8 cellular contexts compared by ENCODE assay signal in the genomic region with DNA sequence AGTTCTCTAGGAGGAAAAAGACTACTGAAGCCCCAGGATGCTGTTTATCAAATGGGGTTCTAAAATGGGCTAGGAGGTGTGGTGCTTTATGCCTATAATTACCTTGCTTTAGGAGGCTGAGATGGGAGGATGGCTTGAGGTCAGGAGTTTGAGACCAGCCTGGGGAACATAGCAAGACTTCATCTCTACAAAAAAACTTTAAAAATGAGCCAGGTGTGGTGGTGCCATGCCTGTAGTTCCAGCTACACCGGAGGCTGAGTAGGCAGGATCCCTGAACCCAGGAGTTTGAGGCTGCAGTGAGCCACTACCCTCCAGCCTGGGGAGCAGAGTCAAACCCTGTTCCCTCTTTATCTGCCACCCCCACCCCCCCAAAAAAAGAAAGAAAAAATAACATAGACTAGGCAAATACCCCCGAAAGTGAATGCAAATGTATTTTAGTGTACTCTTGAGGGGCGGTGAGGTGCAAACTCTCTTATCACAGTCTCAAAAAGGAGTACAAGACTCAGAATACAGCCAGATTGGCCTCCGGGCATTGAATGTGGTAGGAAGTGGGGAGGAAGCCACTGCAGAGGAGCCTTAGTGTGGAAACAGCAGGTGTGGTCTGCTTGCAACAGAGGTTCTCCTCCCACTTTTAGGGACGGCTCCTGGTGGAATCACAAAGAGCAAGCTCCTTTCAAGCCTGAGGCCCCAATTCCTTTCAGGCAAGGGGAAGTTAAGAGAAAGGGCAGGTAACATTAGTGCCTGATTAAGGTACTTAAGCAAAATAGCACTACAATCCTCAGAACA. TPM values are rescaled to one million over a fixed set of nuclear protein-coding genes. Genes with fewer than 3 reads are reported as not detected.
DNase-seq lines count a peak whose midpoint lies in the region; ATAC-seq and TF ChIP-seq lines count a peak whose summit lies in the region.

No MANE protein-coding gene starts in this region.

- peak overlapping the region; percentile 45 for H3K27ac ChIP-seq in SU-DHL-6 (ENCODE audit: low read depth, low read length)

- ATAC-seq in HG02763 (IDR thresholded peaks at IDR 0.05; ENCODE audit: unreplicated experiment) = peak; percentile 41
- peak; percentile 70 to 71 for ATAC-seq in natural killer cell treated with Interleukin-12 subunit alpha and Interleukin-12 subunit beta and Interleukin-15 and Interleukin-18, amount 100 ng/mL, for 72 hours

- H4K20me1 ChIP-seq in SU-DHL-6 (ENCODE audit: low read depth, low read length) = no peaks in the 10 kb centered on the region

- peak overlapping the region; percentile 87 to 95 for H3K27ac Mint-ChIP-seq in natural killer cell treated with Interleukin-12 subunit alpha and Interleukin-12 subunit beta and Interleukin-15 and Interleukin-18, amount 100 ng/mL, for 72 hours

- H3K4me2 ChIP-seq in SU-DHL-6 (ENCODE audit: low read depth, low read length, poor library complexity, severe bottlenecking) = peak overlapping the region; percentile 61

- H3K9me2 ChIP-seq in SU-DHL-6 (replicated peaks; ENCODE audit: insufficient read depth, low read length) = no peaks in the 10 kb centered on the region

- no peaks in the 10 kb centered on the region for H3K9me3 ChIP-seq in SU-DHL-6 (ENCODE audit: insufficient read depth, low read length)

- peak overlapping the region; percentile 90 for H3K4me3 Mint-ChIP-seq in natural killer cell treated with Interleukin-12 subunit alpha and Interleukin-12 subunit beta and Interleukin-15 and Interleukin-18, amount 100 ng/mL, for 72 hours

- TF ChIP-seq CTCF in SU-DHL-6 (IDR thresholded peaks at IDR 0.05; ENCODE audit: insufficient read depth, low read length, poor library complexity, severe bottlenecking) = no peak

- no peaks in the 10 kb centered on the region for H3K36me3 ChIP-seq in SU-DHL-6 (ENCODE audit: low read length)

- peaks cover 10% of the 10 kb centered on the region; the same call in 1 of the 2 replicates for H3F3A ChIP-seq in SU-DHL-6 (ENCODE audit: insufficient read depth)

- H3K36me3 Mint-ChIP-seq in natural killer cell treated with Interleukin-12 subunit alpha and Interleukin-12 subunit beta and Interleukin-15 and Interleukin-18, amount 100 ng/mL, for 72 hours = no peaks in the 10 kb centered on the region

- peak; percentile 88 for DNase-seq in GF-D8 (lab: John Stamatoyannopoulos, UW)
- peak; percentile 54 for DNase-seq in central memory CD4-positive, alpha-beta T cell
- DNase-seq in natural killer cell treated with Interleukin-12 subunit alpha and Interleukin-12 subunit beta and Interleukin-15 and Interleukin-18, amount 100 ng/mL, for 72 hours (ENCODE audit: low spot score) = peak; percentile 64
- no peak for DNase-seq in NCI-H1436 treated with DMSO at 0.1 percent for 48 hours (lab: John Stamatoyannopoulos, UW)
- DNase-seq in NCI-H774 (lab: John Stamatoyannopoulos, UW) = no peak
- DNase-seq in NCI-H2171 (lab: John Stamatoyannopoulos, UW) = no peak

- peaks cover 31 to 35% of the 10 kb centered on the region in 2 donors for H3K4me1 Mint-ChIP-seq in natural killer cell treated with Interleukin-12 subunit alpha and Interleukin-12 subunit beta and Interleukin-15 and Interleukin-18, amount 100 ng/mL, for 72 hours (ENCODE audit: low read depth in 2 of 2)

- no peaks in the 10 kb centered on the region for H3K9me3 Mint-ChIP-seq in natural killer cell treated with Interleukin-12 subunit alpha and Interleukin-12 subunit beta and Interleukin-15 and Interleukin-18, amount 100 ng/mL, for 72 hours

- no peaks in the 10 kb centered on the region for H3K79me2 ChIP-seq in SU-DHL-6 (ENCODE audit: insufficient read depth, low read length)

- peak overlapping the region; percentile 55 for H3K4me3 ChIP-seq in SU-DHL-6 (ENCODE audit: insufficient read depth, low read length, poor library complexity, severe bottlenecking)

- peak overlapping the region; percentile 59 for H2AFZ ChIP-seq in SU-DHL-6 (ENCODE audit: low read depth, low read length, severe bottlenecking)

- no peaks in the 10 kb centered on the region for H3K27me3 ChIP-seq in SU-DHL-6 (ENCODE audit: low read length)

- no peaks in the 10 kb centered on the region for H3K27me3 Mint-ChIP-seq in natural killer cell treated with Interleukin-12 subunit alpha and Interleukin-12 subunit beta and Interleukin-15 and Interleukin-18, amount 100 ng/mL, for 72 hours

- peak overlapping the region; percentile 55; the same call in 1 of the 2 replicates for H3K9ac ChIP-seq in SU-DHL-6 (ENCODE audit: low read length)

RNA-seq across cellular contexts. Expression of a gene that starts 23.5 kb away (rescaled TPM):
- 100 to 1,000 TPM; 250 to 356 TPM for total RNA-seq in natural killer cell treated with Interleukin-12 subunit alpha and Interleukin-12 subunit beta and Interleukin-15 and Interleukin-18, amount 100 ng/mL, for 72 hours

Comparison
In these comparisons a context has a peak if more than half of its experiments do, and no peak if none do; other contexts are left out.
1. DNase-seq: peak in GF-D8 (single experiment), central memory CD4-positive, alpha-beta T cell (single experiment) and natural killer cell treated with Interleukin-12 subunit alpha and Interleukin-12 subunit beta and Interleukin-15 and Interleukin-18, amount 100 ng/mL, for 72 hours (single experiment); none in NCI-H1436 treated with DMSO at 0.1 percent for 48 hours (single experiment), NCI-H774 (single experiment) and NCI-H2171 (single experiment).